9 cellular contexts compared by ENCODE assay signal in genomic region chr1:15620155-15620545, GRCh38. TPM values are rescaled to one million over a fixed set of nuclear protein-coding genes. Genes with fewer than 3 reads are reported as not detected.
DNase-seq lines count a peak whose midpoint lies in the region; ATAC-seq, FAIRE-seq and TF ChIP-seq lines count a peak whose summit lies in the region.
"Had no signal": no experiment of that assay in that cellular context is flagged by ENCODE, and none has a peak within 500 bp of the region (broad histone marks: within the 10 kb centered on the region; RNA-seq: fewer than 3 reads in every experiment).

No MANE protein-coding gene starts in this region.

- TF ChIP-seq CTCF in A549 (IDR thresholded peaks at IDR 0.05) (no peak), HFF-Myc (IDR thresholded peaks at IDR 0.05; ENCODE audit: low read depth, low read length, missing control alignments) (no peak), left lung (IDR thresholded peaks at IDR 0.05) (no peak)

- no peak for TF ChIP-seq POLR2A in A549 (IDR thresholded peaks at IDR 0.05; ENCODE audit: low read length)

- H3K4me3 ChIP-seq in A549: peak overlapping the region; percentile 11; the same call in 1 of the 3 replicates
- H3K4me3 ChIP-seq in HFF-Myc (replicated peaks; ENCODE audit: low read depth, low read length): peak overlapping the region; percentile 98; the same call in 1 of the 2 replicates
- peak overlapping the region in 1 of 2 donors; percentile 92 for H3K4me3 ChIP-seq in left lung

- H3K4me3 Mint-ChIP-seq in activated naive CD8-positive, alpha-beta T cell treated with anti-CD3 and anti-CD28 coated beads, Interleukin-2, amount 50 U/mL, for 24 hours: peak overlapping the region; percentile 44

- WGBS in A549 (ENCODE audit: missing lambda C conversion rate): 0% methylated on average over 1 of the region's 1 CpG

- peaks cover 41% of the 10 kb centered on the region for H3K4me1 ChIP-seq in A549
- peaks cover 19 to 79% of the 10 kb centered on the region in 2 donors for H3K4me1 ChIP-seq in left lung

- H3K4me1 Mint-ChIP-seq in activated naive CD8-positive, alpha-beta T cell treated with anti-CD3 and anti-CD28 coated beads, Interleukin-2, amount 50 U/mL, for 24 hours: peaks cover 69% of the 10 kb centered on the region

- CTCF ChIA-PET in A549 (lab: Yijun Ruan, JAX): interaction anchor here (1.4 kb wide), 1 partner anchor 122 kb away, joined by 4 read pairs; the partner anchor contains the start of gene TMEM82

- no peak for TF ChIP-seq EP300 in A549 (IDR thresholded peaks at IDR 0.05)

- H3K9me3 ChIP-seq in A549 (no peaks in the 10 kb centered on the region), left lung (no peaks in the 10 kb centered on the region)

- H3K36me3 ChIP-seq in left lung: no peaks in the 10 kb centered on the region

- DNase-seq in A549 (ENCODE audit: low read depth in 1 of 2, low spot score in 1 of 2) (peak; percentile 20 to 60), HFF-Myc (ENCODE audit: extremely low read depth, low read depth) (no peak), left lung (no peak)
- DNase-seq in activated naive CD8-positive, alpha-beta T cell treated with anti-CD3 and anti-CD28 coated beads, Interleukin-2, amount 50 U/mL, for 24 hours: no peak
- DNase-seq in NK-92 treated with Interleukin-12 subunit alpha and Interleukin-12 subunit beta, amount 100 ng/mL, for 24 hours (lab: John Stamatoyannopoulos, UW): no peak
- no peak for DNase-seq in stimulated activated CD4-positive, alpha-beta T cell treated with anti-CD3 and anti-CD28 coated beads, Interleukin-4, amount 100 ng/mL, for 4 hours
- no peak for DNase-seq in activated effector memory CD4-positive, alpha-beta T cell treated with Interleukin-2 at 50 U/mL for 16 hours

- no peaks in the 10 kb centered on the region for H3K27me3 ChIP-seq in left lung

- POLR2A ChIA-PET in A549 (lab: Yijun Ruan, JAX): interaction anchor here (5.5 kb wide), 1 partner anchor 17 kb away, joined by 24 read pairs; no protein-coding TSS in a partner anchor

- H3K9me3 Mint-ChIP-seq in activated naive CD8-positive, alpha-beta T cell treated with anti-CD3 and anti-CD28 coated beads, Interleukin-2, amount 50 U/mL, for 24 hours: no peaks in the 10 kb centered on the region

- FAIRE-seq in A549 (lab: Jason Lieb, UNC): no peak
- FAIRE-seq: colon had no signal

- TF ChIP-seq RAD21 in A549 (conservative IDR thresholded peaks at IDR 0.05 in 1 of 2, IDR thresholded peaks at IDR 0.05 in 1 of 2): no peak

- no peaks in the 10 kb centered on the region for H3K27me3 Mint-ChIP-seq in activated naive CD8-positive, alpha-beta T cell treated with anti-CD3 and anti-CD28 coated beads, Interleukin-2, amount 50 U/mL, for 24 hours

- peak overlapping the region; percentile 88 for H3K4me2 ChIP-seq in A549

- H3K27ac Mint-ChIP-seq in activated naive CD8-positive, alpha-beta T cell treated with anti-CD3 and anti-CD28 coated beads, Interleukin-2, amount 50 U/mL, for 24 hours: no peak overlapping the region

- ATAC-seq in A549: no peak; a peak in 2 of 6 replicates
- ATAC-seq in activated naive CD8-positive, alpha-beta T cell treated with anti-CD3 and anti-CD28 coated beads, Interleukin-2, amount 50 U/mL, for 24 hours: no peak
- ATAC-seq in left lung: no peak
- no peak for ATAC-seq in GM21528 (IDR thresholded peaks at IDR 0.05; ENCODE audit: low FRiP score, unreplicated experiment)

- intact Hi-C loops in left lung (cut with DNase I): no loop called here

- peaks cover 24% of the 10 kb centered on the region for H3K36me3 Mint-ChIP-seq in activated naive CD8-positive, alpha-beta T cell treated with anti-CD3 and anti-CD28 coated beads, Interleukin-2, amount 50 U/mL, for 24 hours (ENCODE audit: low read depth)

- H3K27ac ChIP-seq in A549: peak overlapping the region in 1 of 2 experiments; percentile 6; a peak in 1 of 6 replicates
- peak overlapping the region; percentile 96 to 98 for H3K27ac ChIP-seq in left lung

TF ChIP-seq in A549, 52 proteins besides CTCF, POLR2A, EP300 and RAD21:
- TF ChIP-seq E2F6 (IDR thresholded peaks at IDR 0.05; ENCODE audit: borderline replicate concordance, low read depth) (no peak), MAX (IDR thresholded peaks at IDR 0.05) (no peak), KDM1A (IDR thresholded peaks at IDR 0.05; ENCODE audit: low read depth) (no peak), ZSCAN20 (CRISPR knock-in tag; IDR thresholded peaks at IDR 0.05) (no peak), FOSL2 (IDR thresholded peaks at IDR 0.05) (no peak), FOSL2 (CRISPR knock-in tag; IDR thresholded peaks at IDR 0.05) (peak; percentile 72), KDM5A (IDR thresholded peaks at IDR 0.05) (no peak), ZNF302 (CRISPR knock-in tag; IDR thresholded peaks at IDR 0.05) (no peak)

RNA-seq across cellular contexts. Expression of gene DDI2, which starts 2.9 kb away (rescaled TPM):
- polyA plus RNA-seq in A549 (2011; rRNA removed) (8.6 and 11.1 TPM in 2 replicates), A549 (2017; fragmentation: RNase III; extraction: RNeasy Plus Mini Kit Qiagen cat#74134 plus additional on column Dnase treatment) (5.5 to 7.0 TPM (median 6.3 TPM) in 3 replicates)
- 2.7 and 3.3 TPM in 2 replicates for polyA plus RNA-seq in A549 (2012; cell fraction: cytosol; rRNA removed)
- polyA plus RNA-seq in A549 (2012; cell fraction: nucleus; rRNA removed): 3.1 and 3.9 TPM in 2 replicates
- 17.7 and 20.1 TPM in 2 replicates for polyA minus RNA-seq in A549 (2011; rRNA and poly(A)+ RNA removed)
- 10 to 100 TPM; 24.3 to 37.7 TPM for total RNA-seq in left lung

RNA-seq across cellular contexts. Expression of gene AGMAT, which starts 35.3 kb away (rescaled TPM):
- polyA plus RNA-seq in A549 (2011; rRNA removed) (10.3 and 10.7 TPM in 2 replicates), A549 (2017; fragmentation: RNase III; extraction: RNeasy Plus Mini Kit Qiagen cat#74134 plus additional on column Dnase treatment) (11.9 to 13.1 TPM (median 12.9 TPM) in 3 replicates)
- 7.4 and 10.1 TPM in 2 replicates for polyA plus RNA-seq in A549 (2012; cell fraction: cytosol; rRNA removed)
- polyA plus RNA-seq in A549 (2012; cell fraction: nucleus; rRNA removed): 4.5 and 6.1 TPM in 2 replicates
- 11.0 and 11.9 TPM in 2 replicates for polyA minus RNA-seq in A549 (2011; rRNA and poly(A)+ RNA removed)
- total RNA-seq in left lung: 1 to 10 TPM in 1 of 2 donors, under 1 TPM in 1; 0.35 to 1.1 TPM

Comparison
In these comparisons a context has a peak if more than half of its experiments do, and no peak if none do; other contexts are left out.
1. DNase-seq: peak in A549 (2 of 2); none in HFF-Myc (single experiment), activated naive CD8-positive, alpha-beta T cell treated with anti-CD3 and anti-CD28 coated beads, Interleukin-2, amount 50 U/mL, for 24 hours (single experiment), left lung (0 of 2), NK-92 treated with Interleukin-12 subunit alpha and Interleukin-12 subunit beta, amount 100 ng/mL, for 24 hours (single experiment), stimulated activated CD4-positive, alpha-beta T cell treated with anti-CD3 and anti-CD28 coated beads, Interleukin-4, amount 100 ng/mL, for 4 hours (0 of 2) and activated effector memory CD4-positive, alpha-beta T cell treated with Interleukin-2 at 50 U/mL for 16 hours (single experiment).